ENCODE assay signal across 16 cellular contexts in genomic region chr13:49395416-49396277, GRCh38. TPM values are rescaled to one million over a fixed set of nuclear protein-coding genes. Genes with fewer than 3 reads are reported as not detected.
DNase-seq lines count a peak whose midpoint lies in the region; ATAC-seq and TF ChIP-seq lines count a peak whose summit lies in the region.
"Had no signal": no experiment of that assay in that cellular context is flagged by ENCODE, and none has a peak within 500 bp of the region (broad histone marks: within the 10 kb centered on the region; RNA-seq: fewer than 3 reads in every experiment).

No MANE protein-coding gene starts in this region.

- ATAC-seq in omental fat pad (ENCODE audit: low FRiP score) (peak; percentile 87), HG03342 (IDR thresholded peaks at IDR 0.05; ENCODE audit: unreplicated experiment) (no peak)
- ATAC-seq: stimulated activated naive CD8-positive, alpha-beta T cell treated with anti-CD3 and anti-CD28 coated beads, Interleukin-15, amount 100 ng/mL, for 72 hours had no signal

- no peaks in the 10 kb centered on the region for H3K36me3 ChIP-seq in tibial artery
- no peaks in the 10 kb centered on the region for H3K36me3 ChIP-seq in CD8-positive, alpha-beta memory T cell (ENCODE audit: insufficient read depth, low read length)

- H3K36me3 Mint-ChIP-seq in CD8-positive, alpha-beta memory T cell = peaks cover 0 to 7% (median 2%) of the 10 kb centered on the region in 3 donors

- H3K27ac ChIP-seq in tibial artery = peak overlapping the region; percentile 66 to 74
- H3K27ac ChIP-seq in CD8-positive, alpha-beta memory T cell (ENCODE audit: low read depth, low read length) = no peak overlapping the region

- peaks cover 0 to 51% (median 12%) of the 10 kb centered on the region in 4 donors for H3K4me1 ChIP-seq in tibial artery
- no peaks in the 10 kb centered on the region for H3K4me1 ChIP-seq in CD8-positive, alpha-beta memory T cell (ENCODE audit: insufficient read depth, low read length)

- intact Hi-C loops in tibial artery (cut with DNase I; ENCODE audit: low total_unique reads) = no loop called here

- no peak overlapping the region for H3K4me3 Mint-ChIP-seq in CD8-positive, alpha-beta memory T cell
- H3K4me3 Mint-ChIP-seq: activated T-helper 1 cell treated with anti-CD3 and anti-CD28 coated beads, Interleukin-12 subunit alpha, Interleukin-12 subunit beta, Interleukin-2, Interleukin-4 antibody, amounts not matched to agents 30 ng/mL and 10 ng/mL and 1 ng/mL, durations not matched to agents 14 hours and 24 hours and 36 hours; B cell; stimulated activated naive CD8-positive, alpha-beta T cell treated with anti-CD3 and anti-CD28 coated beads, Interleukin-15, amount 100 ng/mL, for 72 hours had no signal

- no peaks in the 10 kb centered on the region for H3K9me3 ChIP-seq in tibial artery
- no peaks in the 10 kb centered on the region for H3K9me3 ChIP-seq in CD8-positive, alpha-beta memory T cell (ENCODE audit: low read length)

- H3K27me3 ChIP-seq in tibial artery = no peaks in the 10 kb centered on the region
- no peaks in the 10 kb centered on the region for H3K27me3 ChIP-seq in CD8-positive, alpha-beta memory T cell (ENCODE audit: insufficient read depth, low read length, poor library complexity, severe bottlenecking)

- DNase-seq in NCI-H446 treated with DMSO at 0.1 percent for 48 hours (lab: John Stamatoyannopoulos, UW) (peak; percentile 34), fibroblast of mammary gland (ENCODE audit: low read depth) (peak; percentile 42), omental fat pad (ENCODE audit: low spot score) (no peak), tibial artery (peak; percentile 69 to 78), NCI-H146 treated with DMSO at 0.1 percent for 48 hours (lab: John Stamatoyannopoulos, UW; ENCODE audit: unreplicated experiment) (no peak), epidermal melanocyte (ENCODE audit: insufficient read length, low spot score) (no peak)
- no peak for DNase-seq in CD8-positive, alpha-beta memory T cell
- DNase-seq: DMS 273 treated with DMSO at 0.1 percent for 48 hours; mesendoderm; NCI-H187 treated with DMSO at 0.1 percent for 48 hours; NCI-H510A treated with DMSO at 0.1 percent for 48 hours; stimulated activated naive CD8-positive, alpha-beta T cell treated with anti-CD3 and anti-CD28 coated beads, Interleukin-15, amount 100 ng/mL, for 72 hours; T-helper 2 cell had no signal

- H3K27me3 Mint-ChIP-seq in CD8-positive, alpha-beta memory T cell = no peaks in the 10 kb centered on the region
- H3K27me3 Mint-ChIP-seq: B cell; stimulated activated naive CD8-positive, alpha-beta T cell treated with anti-CD3 and anti-CD28 coated beads, Interleukin-15, amount 100 ng/mL, for 72 hours had no signal

- POLR2A ChIA-PET in CD8-positive, alpha-beta memory T cell (lab: Charles Lee) = no interaction called here

- TF ChIP-seq CTCF in fibroblast of mammary gland (conservative IDR thresholded peaks at IDR 0.05; ENCODE audit: control insufficient read depth, insufficient read depth, low read depth, low read length) (no peak), omental fat pad (IDR thresholded peaks at IDR 0.05) (no peak), tibial artery (IDR thresholded peaks at IDR 0.05) (no peak)

- H3K4me3 ChIP-seq in fibroblast of mammary gland (ENCODE audit: control insufficient read depth, low read depth, low read length) (no peak overlapping the region), tibial artery (no peak overlapping the region)
- H3K4me3 ChIP-seq in CD8-positive, alpha-beta memory T cell (ENCODE audit: low read length) = no peak overlapping the region

- CTCF ChIA-PET in CD8-positive, alpha-beta memory T cell (lab: Charles Lee) = no interaction called here

- H3K4me1 Mint-ChIP-seq in CD8-positive, alpha-beta memory T cell = no peaks in the 10 kb centered on the region
- H3K4me1 Mint-ChIP-seq: B cell; stimulated activated naive CD8-positive, alpha-beta T cell treated with anti-CD3 and anti-CD28 coated beads, Interleukin-15, amount 100 ng/mL, for 72 hours had no signal

- H3K9me3 Mint-ChIP-seq in CD8-positive, alpha-beta memory T cell = peaks cover 0 to 2% (median 0%) of the 10 kb centered on the region in 5 donors
- H3K9me3 Mint-ChIP-seq: activated T-helper 1 cell treated with anti-CD3 and anti-CD28 coated beads, Interleukin-12 subunit alpha, Interleukin-12 subunit beta, Interleukin-2, Interleukin-4 antibody, amounts not matched to agents 30 ng/mL and 10 ng/mL and 1 ng/mL, durations not matched to agents 14 hours and 24 hours and 36 hours; stimulated activated naive CD8-positive, alpha-beta T cell treated with anti-CD3 and anti-CD28 coated beads, Interleukin-15, amount 100 ng/mL, for 72 hours had no signal

- H3K27ac Mint-ChIP-seq in CD8-positive, alpha-beta memory T cell = no peak overlapping the region
- H3K27ac Mint-ChIP-seq: activated T-helper 1 cell treated with anti-CD3 and anti-CD28 coated beads, Interleukin-12 subunit alpha, Interleukin-12 subunit beta, Interleukin-2, Interleukin-4 antibody, amounts not matched to agents 30 ng/mL and 10 ng/mL and 1 ng/mL, durations not matched to agents 14 hours and 24 hours and 36 hours; B cell; stimulated activated naive CD8-positive, alpha-beta T cell treated with anti-CD3 and anti-CD28 coated beads, Interleukin-15, amount 100 ng/mL, for 72 hours had no signal

RNA-seq across cellular contexts. Expression of gene CAB39L, which starts 48.2 kb away (rescaled TPM):
- total RNA-seq in omental fat pad = 10 to 100 TPM; 16.0 to 39.4 (median 25.7) TPM
- 1 to 10 TPM; 5.8 to 7.4 TPM for total RNA-seq in CD8-positive, alpha-beta memory T cell
- 4.7 TPM for polyA plus RNA-seq in CD8-positive, alpha-beta memory T cell

RNA-seq across cellular contexts. Expression of gene SETDB2, which starts 48.4 kb away (rescaled TPM):
- 1 to 10 TPM; 5.6 to 9.6 (median 6.6) TPM for total RNA-seq in omental fat pad
- 10 to 100 TPM; 13.1 to 13.4 TPM for total RNA-seq in CD8-positive, alpha-beta memory T cell
- 11.2 TPM for polyA plus RNA-seq in CD8-positive, alpha-beta memory T cell

Comparison
In these comparisons a context has a peak if more than half of its experiments do, and no peak if none do; other contexts are left out.
1. DNase-seq: peak in NCI-H446 treated with DMSO at 0.1 percent for 48 hours (single experiment), fibroblast of mammary gland (single experiment) and tibial artery (2 of 2); none in omental fat pad (single experiment), CD8-positive, alpha-beta memory T cell (0 of 5), NCI-H146 treated with DMSO at 0.1 percent for 48 hours (single experiment) and epidermal melanocyte (single experiment).